17 cellular contexts compared by ENCODE assay signal in the genomic region with DNA sequence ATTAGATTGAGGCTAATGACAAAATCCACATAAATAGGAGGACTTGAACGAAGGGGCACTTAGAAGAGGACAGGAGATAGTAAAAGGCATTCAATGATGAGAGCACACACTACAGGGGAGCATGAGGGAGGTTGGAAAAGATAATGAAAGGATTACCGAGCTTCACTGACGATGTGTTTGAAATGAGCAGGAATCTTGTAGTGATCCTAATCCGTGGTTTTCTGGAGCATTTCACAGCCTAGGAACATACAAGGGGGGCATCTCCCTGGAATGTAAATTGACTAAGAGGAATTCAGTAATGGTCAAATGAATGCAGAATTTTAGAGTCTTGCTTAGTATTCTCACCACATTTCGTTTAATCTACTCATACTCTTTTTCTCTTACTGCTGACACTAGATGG. TPM values are rescaled to one million over a fixed set of nuclear protein-coding genes. Genes with fewer than 3 reads are reported as not detected.
DNase-seq lines count a peak whose midpoint lies in the region; ATAC-seq lines count a peak whose summit lies in the region.
"Had no signal": no experiment of that assay in that cellular context is flagged by ENCODE, and none has a peak within 500 bp of the region (broad histone marks: within the 10 kb centered on the region; RNA-seq: fewer than 3 reads in every experiment).

No MANE protein-coding gene starts in this region.

- H3K27ac Mint-ChIP-seq in stimulated activated naive CD8-positive, alpha-beta T cell treated with anti-CD3 and anti-CD28 coated beads, Interleukin-15, Interleukin-2, amounts not matched to agents 100 ng/mL and 50 ng/mL, for 24 hours, result peak overlapping the region; percentile 7
- no peak overlapping the region for H3K27ac Mint-ChIP-seq in stimulated activated naive CD8-positive, alpha-beta T cell treated with anti-CD3 and anti-CD28 coated beads, Interleukin-15, amount 100 ng/mL, for 72 hours
- H3K27ac Mint-ChIP-seq in naive thymus-derived CD4-positive, alpha-beta T cell, result peak overlapping the region in 5 of 9 donors; percentile 9 to 70 (median 55)
- H3K27ac Mint-ChIP-seq: B cell had no signal

- H3K9me3 Mint-ChIP-seq in stimulated activated naive CD8-positive, alpha-beta T cell treated with anti-CD3 and anti-CD28 coated beads, Interleukin-15, Interleukin-2, amounts not matched to agents 100 ng/mL and 50 ng/mL, for 24 hours, result no peaks in the 10 kb centered on the region
- no peaks in the 10 kb centered on the region for H3K9me3 Mint-ChIP-seq in stimulated activated naive CD8-positive, alpha-beta T cell treated with anti-CD3 and anti-CD28 coated beads, Interleukin-15, amount 100 ng/mL, for 72 hours
- H3K9me3 Mint-ChIP-seq in naive thymus-derived CD4-positive, alpha-beta T cell, result no peaks in the 10 kb centered on the region

- POLR2A ChIA-PET in naive thymus-derived CD4-positive, alpha-beta T cell (lab: Charles Lee), result no interaction called here

- no peaks in the 10 kb centered on the region for H3K27me3 Mint-ChIP-seq in stimulated activated naive CD8-positive, alpha-beta T cell treated with anti-CD3 and anti-CD28 coated beads, Interleukin-15, Interleukin-2, amounts not matched to agents 100 ng/mL and 50 ng/mL, for 24 hours
- no peaks in the 10 kb centered on the region for H3K27me3 Mint-ChIP-seq in stimulated activated naive CD8-positive, alpha-beta T cell treated with anti-CD3 and anti-CD28 coated beads, Interleukin-15, amount 100 ng/mL, for 72 hours
- no peaks in the 10 kb centered on the region for H3K27me3 Mint-ChIP-seq in naive thymus-derived CD4-positive, alpha-beta T cell
- H3K27me3 Mint-ChIP-seq: B cell had no signal

- intact Hi-C loops in naive thymus-derived CD4-positive, alpha-beta T cell (cut with micrococcal nuclease), result no loop called here

- peak overlapping the region; percentile 20 for H3K27ac ChIP-seq in caudate nucleus (ENCODE audit: low read depth, low read length)
- H3K27ac ChIP-seq in naive thymus-derived CD4-positive, alpha-beta T cell (ENCODE audit: low read depth, low read length), result no peak overlapping the region
- H3K27ac ChIP-seq: Peyer's patch had no signal

- peaks cover 45% of the 10 kb centered on the region for H3K36me3 Mint-ChIP-seq in stimulated activated naive CD8-positive, alpha-beta T cell treated with anti-CD3 and anti-CD28 coated beads, Interleukin-15, Interleukin-2, amounts not matched to agents 100 ng/mL and 50 ng/mL, for 24 hours (ENCODE audit: low read depth)
- peaks cover 5 to 48% (median 37%) of the 10 kb centered on the region in 5 donors for H3K36me3 Mint-ChIP-seq in naive thymus-derived CD4-positive, alpha-beta T cell

- H3K4me1 ChIP-seq in naive thymus-derived CD4-positive, alpha-beta T cell (ENCODE audit: control insufficient read depth in 2 of 2, insufficient read depth in 2 of 2, low read length in 2 of 2), result peaks cover 15 to 24% of the 10 kb centered on the region in 2 donors

- DNase-seq in stimulated activated naive CD8-positive, alpha-beta T cell treated with anti-CD3 and anti-CD28 coated beads, Interleukin-15, amount 100 ng/mL, for 72 hours, result no peak
- DNase-seq in caudate nucleus (lab: John Stamatoyannopoulos, UW) (no peak), NCI-H1092 treated with DMSO at 0.1 percent for 48 hours (lab: John Stamatoyannopoulos, UW) (no peak), occipital lobe (lab: John Stamatoyannopoulos, UW) (no peak), NCI-H345 (lab: John Stamatoyannopoulos, UW) (no peak)
- DNase-seq in naive thymus-derived CD4-positive, alpha-beta T cell, result no peak
- DNase-seq: ACHN, DMS 273 treated with DMSO at 0.1 percent for 48 hours, H7, MV-4-11, NCI-H1436, NCI-H2081, NCI-H524, Peyer's patch, SHP77 had no signal

- H3K9me3 ChIP-seq in naive thymus-derived CD4-positive, alpha-beta T cell (ENCODE audit: control insufficient read depth in 2 of 3, low read length in 3 of 3), result no peaks in the 10 kb centered on the region
- H3K9me3 ChIP-seq: Peyer's patch had no signal

- ATAC-seq in stimulated activated naive CD8-positive, alpha-beta T cell treated with anti-CD3 and anti-CD28 coated beads, Interleukin-15, amount 100 ng/mL, for 72 hours, result no peak
- ATAC-seq in naive thymus-derived CD4-positive, alpha-beta T cell, result no peak

- H3K36me3 ChIP-seq in naive thymus-derived CD4-positive, alpha-beta T cell (ENCODE audit: control insufficient read depth in 2 of 3, insufficient read depth in 3 of 3, low read length in 3 of 3), result peaks cover 10 to 36% (median 12%) of the 10 kb centered on the region in 3 experiments

- CTCF ChIA-PET in naive thymus-derived CD4-positive, alpha-beta T cell (lab: Charles Lee), result no interaction called here

- no peak overlapping the region for H3K4me3 ChIP-seq in naive thymus-derived CD4-positive, alpha-beta T cell (ENCODE audit: low read length)
- H3K4me3 ChIP-seq: Peyer's patch had no signal

- peaks cover 21% of the 10 kb centered on the region for H3K4me1 Mint-ChIP-seq in stimulated activated naive CD8-positive, alpha-beta T cell treated with anti-CD3 and anti-CD28 coated beads, Interleukin-15, Interleukin-2, amounts not matched to agents 100 ng/mL and 50 ng/mL, for 24 hours (ENCODE audit: low read depth)
- H3K4me1 Mint-ChIP-seq in stimulated activated naive CD8-positive, alpha-beta T cell treated with anti-CD3 and anti-CD28 coated beads, Interleukin-15, amount 100 ng/mL, for 72 hours, result peaks cover 29% of the 10 kb centered on the region
- H3K4me1 Mint-ChIP-seq in naive thymus-derived CD4-positive, alpha-beta T cell, result peaks cover 16 to 47% (median 34%) of the 10 kb centered on the region in 7 donors

- H3K4me3 Mint-ChIP-seq in stimulated activated naive CD8-positive, alpha-beta T cell treated with anti-CD3 and anti-CD28 coated beads, Interleukin-15, Interleukin-2, amounts not matched to agents 100 ng/mL and 50 ng/mL, for 24 hours, result no peak overlapping the region
- no peak overlapping the region for H3K4me3 Mint-ChIP-seq in stimulated activated naive CD8-positive, alpha-beta T cell treated with anti-CD3 and anti-CD28 coated beads, Interleukin-15, amount 100 ng/mL, for 72 hours
- H3K4me3 Mint-ChIP-seq in naive thymus-derived CD4-positive, alpha-beta T cell, result no peak overlapping the region
- H3K4me3 Mint-ChIP-seq: B cell had no signal

- no peaks in the 10 kb centered on the region for H3K27me3 ChIP-seq in naive thymus-derived CD4-positive, alpha-beta T cell (ENCODE audit: control insufficient read depth in 2 of 2, insufficient read depth in 2 of 2, low read length in 2 of 2)
- H3K27me3 ChIP-seq: Peyer's patch had no signal

RNA-seq across cellular contexts. Expression of a gene that starts 5.2 kb away (rescaled TPM):
- 10 to 100 TPM; 29.1 to 46.9 (median 35.3) TPM for total RNA-seq in naive thymus-derived CD4-positive, alpha-beta T cell
- polyA plus RNA-seq in naive thymus-derived CD4-positive, alpha-beta T cell, result 10 to 100 TPM; 24.9 to 36.0 TPM
- 88.3 TPM for total RNA-seq in occipital lobe

RNA-seq across cellular contexts. Expression of a gene that starts 33.8 kb away (rescaled TPM):
- 10 to 100 TPM in 1 of 5 experiments, 1 to 10 TPM in 4; 1.4 to 41.8 (median 6.9) TPM for total RNA-seq in naive thymus-derived CD4-positive, alpha-beta T cell
- polyA plus RNA-seq in naive thymus-derived CD4-positive, alpha-beta T cell, result 1 to 10 TPM; 2.7 to 3.1 TPM
- total RNA-seq in occipital lobe, result 5.3 TPM

RNA-seq across cellular contexts. Expression of a gene that starts 34.2 kb away (rescaled TPM):
- total RNA-seq in naive thymus-derived CD4-positive, alpha-beta T cell, result 10 to 100 TPM; 28.3 to 78.4 (median 40.8) TPM
- 10 to 100 TPM; 75.7 to 77.1 TPM for polyA plus RNA-seq in naive thymus-derived CD4-positive, alpha-beta T cell
- total RNA-seq in occipital lobe, result 20.3 TPM

RNA-seq across cellular contexts. Expression of a gene that starts 36.2 kb away (rescaled TPM):
- 1 to 10 TPM in 1 of 5 experiments, under 1 TPM in 3, not detected in 1; 0.24 to 2.1 (median 0.70) TPM for total RNA-seq in naive thymus-derived CD4-positive, alpha-beta T cell
- polyA plus RNA-seq in naive thymus-derived CD4-positive, alpha-beta T cell, result under 1 TPM; 0.28 to 0.35 TPM
- 1.4 TPM for total RNA-seq in occipital lobe
- total RNA-seq: B cell had no signal

RNA-seq across cellular contexts. Expression of a gene that starts 55.4 kb away (rescaled TPM):
- total RNA-seq in naive thymus-derived CD4-positive, alpha-beta T cell, result 1 to 10 TPM; 1.5 to 7.5 (median 4.9) TPM
- polyA plus RNA-seq in naive thymus-derived CD4-positive, alpha-beta T cell, result 10 to 100 TPM in 1 of 2 donors, 1 to 10 TPM in 1; 9.7 to 10.7 TPM
- total RNA-seq in occipital lobe, result 18.2 TPM

Comparison
In these comparisons a context has a peak if more than half of its experiments do, and no peak if none do; other contexts are left out.
1. H3K27ac Mint-ChIP-seq: peak in stimulated activated naive CD8-positive, alpha-beta T cell treated with anti-CD3 and anti-CD28 coated beads, Interleukin-15, Interleukin-2, amounts not matched to agents 100 ng/mL and 50 ng/mL, for 24 hours (single experiment) and naive thymus-derived CD4-positive, alpha-beta T cell (5 of 9); none in stimulated activated naive CD8-positive, alpha-beta T cell treated with anti-CD3 and anti-CD28 coated beads, Interleukin-15, amount 100 ng/mL, for 72 hours (0 of 2).